15 cellular contexts compared by ENCODE assay signal in genomic region chr2:195542067-195542466, GRCh38.
A peak's percentile ranks its signal among the peaks of the same experiment; 100 is the strongest.
DNase-seq lines count a peak whose midpoint lies in the region; ATAC-seq and TF ChIP-seq lines count a peak whose summit lies in the region.
"Had no signal": no experiment of that assay in that cellular context is flagged by ENCODE, and none has a peak within 500 bp of the region (broad histone marks: within the 10 kb centered on the region; RNA-seq: fewer than 3 reads in every experiment).

No MANE protein-coding gene starts in this region.

- peak overlapping the region; percentile 84 for H3K27ac Mint-ChIP-seq in activated naive CD4-positive, alpha-beta T cell treated with anti-CD3 and anti-CD28 coated beads, Interleukin-2, amount 10 ng/mL, durations not matched to agents 7 days and 5 days
- peak overlapping the region; percentile 91 for H3K27ac Mint-ChIP-seq in activated CD4-positive, alpha-beta memory T cell treated with anti-CD3 and anti-CD28 coated beads for 36 hours
- H3K27ac Mint-ChIP-seq in activated naive CD8-positive, alpha-beta T cell treated with anti-CD3 and anti-CD28 coated beads for 36 hours = peak overlapping the region; percentile 30

- no TSS peak for BruUV-seq in PC-9 (replicated peaks; lab: Mats Ljungman, UMichigan)

- no peak for TF ChIP-seq CTCF in PC-9 (conservative IDR thresholded peaks at IDR 0.05)
- no peak for TF ChIP-seq CTCF in left lung (IDR thresholded peaks at IDR 0.05)

- no peaks in the 10 kb centered on the region for H3K9me3 ChIP-seq in PC-9 (ENCODE audit: insufficient read depth, low read depth)
- no peaks in the 10 kb centered on the region for H3K9me3 ChIP-seq in left lung

- H3K79me2 ChIP-seq in PC-9 (ENCODE audit: low read depth) = no peaks in the 10 kb centered on the region

- no peaks in the 10 kb centered on the region for H3F3A ChIP-seq in PC-9 (ENCODE audit: insufficient read depth, low read depth)

- peaks cover 50% of the 10 kb centered on the region for H3K36me3 Mint-ChIP-seq in activated naive CD4-positive, alpha-beta T cell treated with anti-CD3 and anti-CD28 coated beads, Interleukin-2, amount 10 ng/mL, durations not matched to agents 7 days and 5 days
- H3K36me3 Mint-ChIP-seq in activated CD4-positive, alpha-beta memory T cell treated with anti-CD3 and anti-CD28 coated beads for 36 hours = peaks cover 29% of the 10 kb centered on the region
- H3K36me3 Mint-ChIP-seq in activated naive CD8-positive, alpha-beta T cell treated with anti-CD3 and anti-CD28 coated beads for 36 hours = peaks cover 30% of the 10 kb centered on the region

- no peaks in the 10 kb centered on the region for H3K9me2 ChIP-seq in PC-9 (ENCODE audit: insufficient read depth)

- H3K27me3 ChIP-seq in PC-9 (ENCODE audit: insufficient read depth, low read depth) (no peaks in the 10 kb centered on the region), left lung (no peaks in the 10 kb centered on the region)

- H3K4me3 ChIP-seq in PC-9 = no peak overlapping the region
- H3K4me3 ChIP-seq in left lung = no peak overlapping the region

- no peak overlapping the region for H2AFZ ChIP-seq in PC-9

- intact Hi-C loops in activated CD4-positive, alpha-beta memory T cell treated with anti-CD3 and anti-CD28 coated beads for 36 hours (cut with micrococcal nuclease) = loop anchor here (5.0 kb wide), 1 partner anchor 700 kb away; no protein-coding TSS in a partner anchor
- intact Hi-C loops in PC-9 (cut with micrococcal nuclease; ENCODE audit: unreplicated experiment) (no loop called here), left lung (cut with DNase I) (no loop called here)

- H4K20me1 ChIP-seq in PC-9 (ENCODE audit: insufficient read depth) = no peaks in the 10 kb centered on the region

- no peaks in the 10 kb centered on the region for H3K27me3 Mint-ChIP-seq in activated naive CD4-positive, alpha-beta T cell treated with anti-CD3 and anti-CD28 coated beads, Interleukin-2, amount 10 ng/mL, durations not matched to agents 7 days and 5 days
- H3K27me3 Mint-ChIP-seq in activated CD4-positive, alpha-beta memory T cell treated with anti-CD3 and anti-CD28 coated beads for 36 hours = no peaks in the 10 kb centered on the region
- H3K27me3 Mint-ChIP-seq in activated naive CD8-positive, alpha-beta T cell treated with anti-CD3 and anti-CD28 coated beads for 36 hours = no peaks in the 10 kb centered on the region

- H3K4me2 ChIP-seq in PC-9 = no peak overlapping the region

- ATAC-seq in left lung = no peak

- peaks cover 90% of the 10 kb centered on the region for H3K4me1 Mint-ChIP-seq in activated naive CD4-positive, alpha-beta T cell treated with anti-CD3 and anti-CD28 coated beads, Interleukin-2, amount 10 ng/mL, durations not matched to agents 7 days and 5 days
- H3K4me1 Mint-ChIP-seq in activated CD4-positive, alpha-beta memory T cell treated with anti-CD3 and anti-CD28 coated beads for 36 hours (ENCODE audit: low read depth) = peaks cover 69% of the 10 kb centered on the region
- H3K4me1 Mint-ChIP-seq in activated naive CD8-positive, alpha-beta T cell treated with anti-CD3 and anti-CD28 coated beads for 36 hours = peaks cover 45% of the 10 kb centered on the region

- POLR2A ChIA-PET in activated CD4-positive, alpha-beta memory T cell treated with anti-CD3 and anti-CD28 coated beads for 36 hours (lab: Charles Lee) = interaction anchor here (0.6 to 4.8 kb wide), 3 partner anchors 7 to 115 kb away, joined by 3 to 76 read pairs (median 47); partner anchors contain the start of gene SLC39A10
- POLR2A ChIA-PET in PC-9 (lab: Charles Lee; ENCODE audit: unreplicated experiment) = no interaction called here

- no peaks in the 10 kb centered on the region for H3K4me1 ChIP-seq in PC-9 (replicated peaks; ENCODE audit: insufficient read depth)
- peaks cover 0 to 21% of the 10 kb centered on the region in 2 donors for H3K4me1 ChIP-seq in left lung

- DNase-seq in activated naive CD4-positive, alpha-beta T cell treated with anti-CD3 and anti-CD28 coated beads, Interleukin-2, amount 10 ng/mL, durations not matched to agents 7 days and 5 days = no peak
- DNase-seq in activated naive CD4-positive, alpha-beta T cell treated with anti-CD3 and anti-CD28 coated beads, Interleukin-2, amount 50 U/mL, for 16 hours = no peak
- DNase-seq in activated CD4-positive, alpha-beta memory T cell treated with anti-CD3 and anti-CD28 coated beads for 36 hours = no peak
- DNase-seq in activated naive CD8-positive, alpha-beta T cell treated with anti-CD3 and anti-CD28 coated beads for 36 hours = no peak
- no peak for DNase-seq in PC-9
- no peak for DNase-seq in left lung
- DNase-seq in NCI-H2107 treated with DMSO at 0.1 percent for 48 hours (lab: John Stamatoyannopoulos, UW; ENCODE audit: unreplicated experiment) = no peak
- DNase-seq: ACHN, AML-193, H7, KG1, NCI-H1436, NCI-H2029 treated with DMSO at 0.1 percent for 48 hours, NCI-H774 had no signal

- no peak overlapping the region for H3K27ac ChIP-seq in PC-9
- no peak overlapping the region for H3K27ac ChIP-seq in left lung

- H3K9me3 Mint-ChIP-seq in activated naive CD4-positive, alpha-beta T cell treated with anti-CD3 and anti-CD28 coated beads, Interleukin-2, amount 10 ng/mL, durations not matched to agents 7 days and 5 days = peaks cover 12% of the 10 kb centered on the region
- peaks cover 12% of the 10 kb centered on the region for H3K9me3 Mint-ChIP-seq in activated CD4-positive, alpha-beta memory T cell treated with anti-CD3 and anti-CD28 coated beads for 36 hours
- H3K9me3 Mint-ChIP-seq in activated naive CD8-positive, alpha-beta T cell treated with anti-CD3 and anti-CD28 coated beads for 36 hours = peaks cover 22% of the 10 kb centered on the region

- no peaks in the 10 kb centered on the region for H3K36me3 ChIP-seq in PC-9 (ENCODE audit: low read depth)
- no peaks in the 10 kb centered on the region for H3K36me3 ChIP-seq in left lung

- no peak overlapping the region for H3K4me3 Mint-ChIP-seq in activated naive CD4-positive, alpha-beta T cell treated with anti-CD3 and anti-CD28 coated beads, Interleukin-2, amount 10 ng/mL, durations not matched to agents 7 days and 5 days
- no peak overlapping the region for H3K4me3 Mint-ChIP-seq in activated CD4-positive, alpha-beta memory T cell treated with anti-CD3 and anti-CD28 coated beads for 36 hours
- no peak overlapping the region for H3K4me3 Mint-ChIP-seq in activated naive CD8-positive, alpha-beta T cell treated with anti-CD3 and anti-CD28 coated beads for 36 hours
- H3K4me3 Mint-ChIP-seq: CD14-positive monocyte had no signal

- CTCF ChIA-PET in activated naive CD4-positive, alpha-beta T cell treated with anti-CD3 and anti-CD28 coated beads, Interleukin-2, amount 10 ng/mL, durations not matched to agents 7 days and 5 days (lab: Charles Lee) = interaction anchor here (1.1 to 1.2 kb wide), 3 partner anchors 23 to 526 kb away, joined by 3 read pairs; partner anchors contain the start of gene DNAH7
- CTCF ChIA-PET in activated CD4-positive, alpha-beta memory T cell treated with anti-CD3 and anti-CD28 coated beads for 36 hours (lab: Charles Lee) = interaction anchor here (1.1 to 4.1 kb wide), 2 partner anchors 8 to 115 kb away, joined by 3 to 31 read pairs; partner anchors contain the start of gene SLC39A10
- CTCF ChIA-PET in PC-9 (lab: Charles Lee) = no interaction called here

Comparison
In these comparisons a context has a peak if more than half of its experiments do, and no peak if none do; other contexts are left out.
1. H3K27ac Mint-ChIP-seq: peak in every context shown above with its lines; median percentile 91 in activated CD4-positive, alpha-beta memory T cell treated with anti-CD3 and anti-CD28 coated beads for 36 hours; 84 in activated naive CD4-positive, alpha-beta T cell treated with anti-CD3 and anti-CD28 coated beads, Interleukin-2, amount 10 ng/mL, durations not matched to agents 7 days and 5 days; 30 in activated naive CD8-positive, alpha-beta T cell treated with anti-CD3 and anti-CD28 coated beads for 36 hours.